18 cellular contexts compared by ENCODE assay signal in the genomic region with DNA sequence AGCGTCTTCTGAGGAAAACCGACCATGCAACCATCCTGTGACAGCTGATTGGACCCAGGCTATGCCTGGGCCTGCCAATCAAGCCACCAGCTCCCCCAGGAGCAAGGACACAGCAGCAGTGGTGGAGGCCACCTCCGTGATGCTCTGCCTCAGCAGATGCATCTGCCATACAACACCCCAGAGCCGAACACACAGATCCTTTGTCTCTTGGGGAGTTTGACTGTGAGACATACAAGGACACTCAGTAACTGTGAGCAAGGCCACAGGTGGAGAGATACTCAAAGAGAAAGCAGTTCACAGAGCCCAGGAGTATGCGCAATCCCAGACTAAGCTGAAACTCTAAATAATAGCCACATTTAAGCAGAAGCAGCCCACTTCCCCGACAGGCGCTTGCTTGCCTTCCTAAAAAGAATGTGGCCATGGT. TPM values are rescaled to one million over a fixed set of nuclear protein-coding genes. Genes with fewer than 3 reads are reported as not detected.
DNase-seq lines count a peak whose midpoint lies in the region; ATAC-seq, FAIRE-seq and TF ChIP-seq lines count a peak whose summit lies in the region.
"Had no signal": no experiment of that assay in that cellular context is flagged by ENCODE, and none has a peak within 500 bp of the region (broad histone marks: within the 10 kb centered on the region; RNA-seq: fewer than 3 reads in every experiment).

No MANE protein-coding gene starts in this region.

- no peak overlapping the region for H2AK5ac ChIP-seq in H9 (ENCODE audit: insufficient read length, low read length)

- H3K18ac ChIP-seq in H9 (ENCODE audit: insufficient read length, low read depth, low read length), result no peak overlapping the region

- H4K20me1 ChIP-seq in K562 (replicated peaks; ENCODE audit: control insufficient read depth, insufficient read depth, low read length) (no peaks in the 10 kb centered on the region), H9 (ENCODE audit: control insufficient read depth, insufficient read depth, insufficient read length) (no peaks in the 10 kb centered on the region)

- H3K56ac ChIP-seq in H9 (ENCODE audit: insufficient read length, low read depth, low read length), result no peak overlapping the region

- in situ Hi-C loops in K562 (cut with MboI), result no loop called here

- no peaks in the 10 kb centered on the region for H3K79me1 ChIP-seq in H9 (ENCODE audit: insufficient read depth, low read depth, low read length, poor library complexity, severe bottlenecking)

- WGBS in K562 (ENCODE audit: insufficient coverage, low coverage, missing lambda C conversion rate), result 46% methylated on average over 7 of the region's 7 CpGs
- no CpG with 5 or more reads among the region's 7 CpGs for WGBS in H9 (ENCODE audit: extremely low coverage, insufficient read length, low lambda C conversion rate)

- H3K4ac ChIP-seq in H9 (ENCODE audit: low read depth, low read length), result no peak overlapping the region

- no peak overlapping the region for H3K14ac ChIP-seq in H9 (ENCODE audit: insufficient read depth, low read length)

- no peak overlapping the region for H2BK12ac ChIP-seq in H9 (ENCODE audit: insufficient read length, low read depth, low read length)

- H3K27me3 ChIP-seq in K562 (ENCODE audit: control insufficient read depth in 2 of 2, insufficient read depth in 2 of 2, low read length in 2 of 2), result no peaks in the 10 kb centered on the region
- no peaks in the 10 kb centered on the region; the same call in 1 of the 2 replicates for H3K27me3 ChIP-seq in H9 (ENCODE audit: insufficient read depth, low read length)
- H3K27me3 ChIP-seq in right atrium auricular region, result no peaks in the 10 kb centered on the region

- CTCF ChIA-PET in HEK293T (lab: Yijun Ruan, JAX), result no interaction called here
- CTCF ChIA-PET in K562 (lab: Yijun Ruan, JAX; ENCODE audit: low intra/inter-chr PET ratio), result no interaction called here

- H3K4me1 ChIP-seq in K562 (replicated peaks in 1 of 2; ENCODE audit: control insufficient read depth in 2 of 2, insufficient read depth in 2 of 2, low read length in 2 of 2), result peaks cover 0 to 3% of the 10 kb centered on the region in 2 experiments; a peak in 2 of 5 replicates
- no peaks in the 10 kb centered on the region for H3K4me1 ChIP-seq in H9 (ENCODE audit: insufficient read depth, low read length)
- H3K4me1 ChIP-seq in right atrium auricular region, result no peaks in the 10 kb centered on the region

- H3K4me3 ChIP-seq in K562, result no peak overlapping the region
- H3K4me3 ChIP-seq in right atrium auricular region, result no peak overlapping the region

- no peak overlapping the region for H2BK20ac ChIP-seq in H9 (ENCODE audit: low read depth, low read length, poor library complexity, severe bottlenecking)

- H3K9me3 ChIP-seq in K562 (replicated peaks; ENCODE audit: control insufficient read depth, insufficient read depth, low read depth, low read length) (no peaks in the 10 kb centered on the region), H9 (ENCODE audit: control insufficient read depth, low read depth, low read length) (no peaks in the 10 kb centered on the region), right atrium auricular region (no peaks in the 10 kb centered on the region)

- TF ChIP-seq EP300 in K562 (IDR thresholded peaks at IDR 0.05; ENCODE audit: low read length), result no peak

- H3K79me2 ChIP-seq in K562 (ENCODE audit: control insufficient read depth, insufficient read depth, low read length) (no peaks in the 10 kb centered on the region), H9 (ENCODE audit: insufficient read depth, low read length) (no peaks in the 10 kb centered on the region)

- H4K5ac ChIP-seq in H9 (ENCODE audit: insufficient read length, low read depth, low read length), result no peak overlapping the region

- H3K9me1 ChIP-seq in K562 (ENCODE audit: control insufficient read depth, insufficient read depth, low read length), result no peaks in the 10 kb centered on the region

- no peak overlapping the region for H2BK15ac ChIP-seq in H9 (ENCODE audit: low read depth, low read length)

- H3K36me3 ChIP-seq in K562 (ENCODE audit: control insufficient read depth, insufficient read depth, low read length) (no peaks in the 10 kb centered on the region), right atrium auricular region (no peaks in the 10 kb centered on the region)

- H3K4me2 ChIP-seq in K562 (ENCODE audit: insufficient read depth, low read length), result no peak overlapping the region
- no peak overlapping the region for H3K4me2 ChIP-seq in H9 (ENCODE audit: insufficient read depth, insufficient read length, low read length)

- no peak overlapping the region for H3K4me3 Mint-ChIP-seq in stimulated activated memory B cell treated with anti-CD40 and anti-IgM and Interleukin-4, amounts not matched to agents 10 μg/mL and 1 μg/mL and 100 μg/mL, for 72 hours
- no peak overlapping the region for H3K4me3 Mint-ChIP-seq in H9
- H3K4me3 Mint-ChIP-seq: CD4-positive, alpha-beta T cell; IgD-negative memory B cell had no signal

- no peak overlapping the region for H3K27ac ChIP-seq in K562 (ENCODE audit: extremely low read depth, low read depth, low read length)
- H3K27ac ChIP-seq in H9 (ENCODE audit: insufficient read length, low read depth, low read length), result no peak overlapping the region
- no peak overlapping the region for H3K27ac ChIP-seq in right atrium auricular region

- no peaks in the 10 kb centered on the region for H3K36me3 Mint-ChIP-seq in stimulated activated memory B cell treated with anti-CD40 and anti-IgM and Interleukin-4, amounts not matched to agents 10 μg/mL and 1 μg/mL and 100 μg/mL, for 72 hours
- H3K36me3 Mint-ChIP-seq in H9 (ENCODE audit: insufficient read depth in 1 of 3, low read depth in 3 of 3), result no peaks in the 10 kb centered on the region
- H3K36me3 Mint-ChIP-seq: IgD-negative memory B cell had no signal

- H4K91ac ChIP-seq in H9 (ENCODE audit: insufficient read length, low read depth, low read length), result no peak overlapping the region

- TF ChIP-seq CTCF in K562 (IDR thresholded peaks at IDR 0.05 in 2 of 3, conservative IDR thresholded peaks at IDR 0.05 in 1 of 3; ENCODE audit: insufficient read depth in 2 of 3, low read depth in 1 of 3, low read length in 3 of 3) (no peak), H9 (conservative IDR thresholded peaks at IDR 0.05) (no peak), right atrium auricular region (IDR thresholded peaks at IDR 0.05) (no peak)

- POLR2A ChIA-PET in HEK293T (lab: Yijun Ruan, JAX), result no interaction called here
- POLR2A ChIA-PET in K562 (lab: Yijun Ruan, JAX), result interaction anchor here (0.5 kb wide), 1 partner anchor 28 kb away, joined by 3 read pairs; no protein-coding TSS in a partner anchor

- FAIRE-seq in GM12891 (lab: Jason Lieb, UNC) (peak; percentile 16), K562 (lab: Jason Lieb, UNC) (no peak)
- FAIRE-seq: G401.6, H54 had no signal

- H3K23ac ChIP-seq in H9 (ENCODE audit: insufficient read length, low read depth, low read length), result no peak overlapping the region

- H3K9ac ChIP-seq in K562 (ENCODE audit: insufficient read depth in 1 of 2, low read depth in 2 of 2, low read length in 2 of 2) (no peak overlapping the region), H9 (ENCODE audit: extremely low read depth, insufficient read length, low read length) (no peak overlapping the region)

- no peak overlapping the region for H4K8ac ChIP-seq in H9 (replicated peaks; ENCODE audit: insufficient read length, low read depth, low read length)

- no TSS peak for BruUV-seq in K562 (replicated peaks; lab: Mats Ljungman, UMichigan)

- H2BK5ac ChIP-seq in H9 (ENCODE audit: insufficient read length, low read length), result no peak overlapping the region

- TF ChIP-seq POLR2A in GM12891 (IDR thresholded peaks at IDR 0.05; ENCODE audit: low read depth, low read length), result no peak
- TF ChIP-seq POLR2A in K562 (conservative IDR thresholded peaks at IDR 0.05), result no peak

- no peak overlapping the region for H2BK120ac ChIP-seq in H9 (ENCODE audit: low read depth, low read length, poor library complexity, severe bottlenecking)

- peak overlapping the region; percentile 65 for H3K27ac Mint-ChIP-seq in stimulated activated memory B cell treated with anti-CD40 and anti-IgM and Interleukin-4, amounts not matched to agents 10 μg/mL and 1 μg/mL and 100 μg/mL, for 72 hours
- H3K27ac Mint-ChIP-seq in H9, result no peak overlapping the region
- H3K27ac Mint-ChIP-seq: CD4-positive, alpha-beta T cell; IgD-negative memory B cell had no signal

- no peaks in the 10 kb centered on the region for H3K23me2 ChIP-seq in H9 (ENCODE audit: insufficient read length, low read depth, low read length, poor library complexity, severe bottlenecking)

- DNase-seq in GM12891 (ENCODE audit: insufficient read length, low spot score) (no peak), HEK293T (ENCODE audit: extremely low spot score) (no peak), K562 (ENCODE audit: extremely low read depth in 1 of 4, low spot score in 3 of 4) (no peak), H9 (no peak), NCI-H2029 treated with DMSO at 0.1 percent for 48 hours (lab: John Stamatoyannopoulos, UW) (no peak), right atrium auricular region (ENCODE audit: low spot score) (no peak)
- DNase-seq: ACHN; CD4-positive, alpha-beta T cell; DND-41; NCI-H187; NCI-H2171; NCI-H446 treated with DMSO at 0.1 percent for 48 hours; PC-3; T-helper 1 cell had no signal

- H3T11ph ChIP-seq in H9 (ENCODE audit: low read length), result no peak overlapping the region

- intact Hi-C loops in K562 (cut with micrococcal nuclease), result no loop called here

- H2AFZ ChIP-seq in K562 (ENCODE audit: low read depth, low read length), result no peak overlapping the region
- no peak overlapping the region for H2AFZ ChIP-seq in H9 (ENCODE audit: low read length)

- H3K27me3 Mint-ChIP-seq in stimulated activated memory B cell treated with anti-CD40 and anti-IgM and Interleukin-4, amounts not matched to agents 10 μg/mL and 1 μg/mL and 100 μg/mL, for 72 hours, result no peaks in the 10 kb centered on the region
- H3K27me3 Mint-ChIP-seq in H9 (ENCODE audit: low read depth), result no peaks in the 10 kb centered on the region
- H3K27me3 Mint-ChIP-seq: CD4-positive, alpha-beta T cell; IgD-negative memory B cell had no signal

- no peak; the same call in 2 of the 3 replicates for ATAC-seq in K562
- ATAC-seq in stimulated activated memory B cell treated with anti-CD40 and anti-IgM and Interleukin-4, amounts not matched to agents 10 μg/mL and 1 μg/mL and 100 μg/mL, for 72 hours, result no peak
- ATAC-seq: PC-3 had no signal

- H3K9me3 Mint-ChIP-seq in stimulated activated memory B cell treated with anti-CD40 and anti-IgM and Interleukin-4, amounts not matched to agents 10 μg/mL and 1 μg/mL and 100 μg/mL, for 72 hours, result no peaks in the 10 kb centered on the region
- no peaks in the 10 kb centered on the region for H3K9me3 Mint-ChIP-seq in H9
- H3K9me3 Mint-ChIP-seq: CD4-positive, alpha-beta T cell; IgD-negative memory B cell had no signal

- H3K4me1 Mint-ChIP-seq in stimulated activated memory B cell treated with anti-CD40 and anti-IgM and Interleukin-4, amounts not matched to agents 10 μg/mL and 1 μg/mL and 100 μg/mL, for 72 hours, result peaks cover 11% of the 10 kb centered on the region
- H3K4me1 Mint-ChIP-seq in H9, result peaks cover 3 to 7% of the 10 kb centered on the region in 2 experiments

- TF ChIP-seq RAD21 in K562 (CRISPR knock-in tag; conservative IDR thresholded peaks at IDR 0.05 in 1 of 2, IDR thresholded peaks at IDR 0.05 in 1 of 2), result no peak

RNA-seq across cellular contexts. Expression of gene CNIH1, which starts 10.0 kb away (rescaled TPM):
- polyA plus RNA-seq in GM12891 (2012; ENCODE audit: low read depth, missing spikeins), result 68.4 TPM
- 42.7 and 50.6 TPM in 2 replicates for total RNA-seq in K562 (2011; cell fraction: chromatin; rRNA removed; ENCODE audit: low replicate concordance)
- 53.0 and 54.3 TPM in 2 replicates for total RNA-seq in K562 (2011; cell fraction: nucleolus; rRNA removed)
- total RNA-seq in K562 (2011; cell fraction: nucleoplasm; rRNA removed), result 45.3 and 55.3 TPM in 2 replicates
- 13.9 and 23.0 TPM in 2 replicates for total RNA-seq in K562 (2014; rRNA removed)
- total RNA-seq in K562 (2014; rRNA removed; fragmentation: Illumina TruSeq; extraction: Trizol), result 66.7 and 76.5 TPM in 2 replicates
- 46.6 and 56.9 TPM in 2 replicates for total RNA-seq in K562 (2015; rRNA removed; fragmentation: Illumina TruSeq; extraction: Trizol)
- 71.3 and 79.6 TPM in 2 replicates for total RNA-seq in K562 (2021)
- polyA plus RNA-seq in K562 (2011; rRNA removed), result 182 and 185 TPM in 2 replicates
- 197 and 314 TPM in 2 replicates for polyA plus RNA-seq in K562 (2011; cell fraction: cytosol; rRNA removed)
- polyA plus RNA-seq in K562 (2011; cell fraction: nucleus; rRNA removed), result 34.6 and 48.0 TPM in 2 replicates
- 80.5 and 159 TPM in 2 replicates for polyA plus RNA-seq in K562 (2012)
- 116 and 120 TPM in 2 replicates for polyA plus RNA-seq in K562 (2014; fragmentation: Illumina TruSeq; extraction: Trizol)
- polyA plus RNA-seq in K562 (2014; fragmentation: Nextera tagmentation; extraction: Ambion mirVana), result 100 to 1,000 TPM; 253 to 283 TPM
- polyA plus RNA-seq in K562 (2014; rRNA removed), result 77.3 and 95.9 TPM in 2 replicates
- polyA minus RNA-seq in K562 (2011; rRNA and poly(A)+ RNA removed), result 110 and 122 TPM in 2 replicates
- polyA minus RNA-seq in K562 (2011; cell fraction: cytosol; rRNA and poly(A)+ RNA removed), result 79.5 and 84.4 TPM in 2 replicates
- polyA minus RNA-seq in K562 (2011; cell fraction: nucleus; rRNA and poly(A)+ RNA removed), result 8.8 and 17.8 TPM in 2 replicates
- 99.3 and 108 TPM in 2 replicates for total RNA-seq in H9 (2021)
- 100 to 1,000 TPM; 132 to 134 TPM for total RNA-seq in right atrium auricular region

RNA-seq across cellular contexts. Expression of gene GMFB, which starts 37.6 kb away (rescaled TPM):
- polyA plus RNA-seq in GM12891 (2012; ENCODE audit: low read depth, missing spikeins), result 22.6 TPM
- 4.6 and 11.4 TPM in 2 replicates for total RNA-seq in K562 (2011; cell fraction: chromatin; rRNA removed; ENCODE audit: low replicate concordance)
- total RNA-seq in K562 (2011; cell fraction: nucleolus; rRNA removed), result 5.7 TPM in 2 replicates
- total RNA-seq in K562 (2011; cell fraction: nucleoplasm; rRNA removed), result 10.6 and 17.6 TPM in 2 replicates
- total RNA-seq in K562 (2014; rRNA removed) (13.1 and 15.1 TPM in 2 replicates), K562 (2014; rRNA removed; fragmentation: Illumina TruSeq; extraction: Trizol) (31.6 and 34.7 TPM in 2 replicates), K562 (2015; rRNA removed; fragmentation: Illumina TruSeq; extraction: Trizol) (27.7 and 31.7 TPM in 2 replicates), K562 (2021) (22.1 and 22.7 TPM in 2 replicates), H9 (2021) (71.0 and 79.2 TPM in 2 replicates), right atrium auricular region (10 to 100 TPM; 28.0 to 29.4 TPM)
- polyA plus RNA-seq in K562 (2011; rRNA removed) (9.9 and 15.1 TPM in 2 replicates), K562 (2014; fragmentation: Illumina TruSeq; extraction: Trizol) (20.4 and 21.2 TPM in 2 replicates), K562 (2014; fragmentation: Nextera tagmentation; extraction: Ambion mirVana) (10 to 100 TPM; 20.1 to 20.5 TPM), K562 (2014; rRNA removed) (13.2 and 14.0 TPM in 2 replicates)
- polyA plus RNA-seq in K562 (2011; cell fraction: cytosol; rRNA removed), result 1.0 and 4.3 TPM in 2 replicates
- polyA plus RNA-seq in K562 (2011; cell fraction: nucleus; rRNA removed), result 4.2 and 8.2 TPM in 2 replicates
- 14.3 and 14.9 TPM in 2 replicates for polyA plus RNA-seq in K562 (2012)
- polyA minus RNA-seq in K562 (2011; rRNA and poly(A)+ RNA removed), result 13.9 and 16.4 TPM in 2 replicates
- polyA minus RNA-seq in K562 (2011; cell fraction: cytosol; rRNA and poly(A)+ RNA removed), result 2.9 and 4.7 TPM in 2 replicates
- 8.8 and 13.8 TPM in 2 replicates for polyA minus RNA-seq in K562 (2011; cell fraction: nucleus; rRNA and poly(A)+ RNA removed)

RNA-seq across cellular contexts. Expression of gene CDKN3, which starts 54.4 kb away (rescaled TPM):
- 60.9 TPM for polyA plus RNA-seq in GM12891 (2012; ENCODE audit: low read depth, missing spikeins)
- 4.6 and 10.9 TPM in 2 replicates for total RNA-seq in K562 (2011; cell fraction: chromatin; rRNA removed; ENCODE audit: low replicate concordance)
- 5.8 and 6.7 TPM in 2 replicates for total RNA-seq in K562 (2011; cell fraction: nucleolus; rRNA removed)
- 12.1 and 17.2 TPM in 2 replicates for total RNA-seq in K562 (2011; cell fraction: nucleoplasm; rRNA removed)
- total RNA-seq in K562 (2014; rRNA removed), result 41.5 and 46.3 TPM in 2 replicates
- total RNA-seq in K562 (2014; rRNA removed; fragmentation: Illumina TruSeq; extraction: Trizol), result 60.4 and 62.4 TPM in 2 replicates
- total RNA-seq in K562 (2015; rRNA removed; fragmentation: Illumina TruSeq; extraction: Trizol), result 58.3 and 62.4 TPM in 2 replicates
- total RNA-seq in K562 (2021), result 41.3 and 46.5 TPM in 2 replicates
- polyA plus RNA-seq in K562 (2011; rRNA removed), result 75.1 and 98.8 TPM in 2 replicates
- polyA plus RNA-seq in K562 (2011; cell fraction: cytosol; rRNA removed), result 37.8 and 54.2 TPM in 2 replicates
- polyA plus RNA-seq in K562 (2011; cell fraction: nucleus; rRNA removed), result 18.3 and 23.5 TPM in 2 replicates
- 53.0 and 71.2 TPM in 2 replicates for polyA plus RNA-seq in K562 (2012)
- 68.8 and 83.6 TPM in 2 replicates for polyA plus RNA-seq in K562 (2014; fragmentation: Illumina TruSeq; extraction: Trizol)
- 100 to 1,000 TPM; 127 to 128 TPM for polyA plus RNA-seq in K562 (2014; fragmentation: Nextera tagmentation; extraction: Ambion mirVana)
- polyA plus RNA-seq in K562 (2014; rRNA removed), result 70.7 and 78.2 TPM in 2 replicates
- 38.3 and 42.7 TPM in 2 replicates for polyA minus RNA-seq in K562 (2011; rRNA and poly(A)+ RNA removed)
- 8.2 and 11.2 TPM in 2 replicates for polyA minus RNA-seq in K562 (2011; cell fraction: cytosol; rRNA and poly(A)+ RNA removed)
- polyA minus RNA-seq in K562 (2011; cell fraction: nucleus; rRNA and poly(A)+ RNA removed), result 5.1 and 11.2 TPM in 2 replicates
- total RNA-seq in H9 (2021), result 45.9 and 50.0 TPM in 2 replicates
- total RNA-seq in right atrium auricular region, result 10 to 100 TPM in 1 of 2 donors, 1 to 10 TPM in 1; 3.6 to 11.1 TPM
- polyA plus RNA-seq: IgD-negative memory B cell had no signal

RNA-seq across cellular contexts. Expression of gene CGRRF1, which starts 58.5 kb away (rescaled TPM):
- polyA plus RNA-seq in GM12891 (2012; ENCODE audit: low read depth, missing spikeins), result 13.9 TPM
- 3.1 and 7.7 TPM in 2 replicates for total RNA-seq in K562 (2011; cell fraction: chromatin; rRNA removed; ENCODE audit: low replicate concordance)
- 2.0 and 3.3 TPM in 2 replicates for total RNA-seq in K562 (2011; cell fraction: nucleolus; rRNA removed)
- total RNA-seq in K562 (2011; cell fraction: nucleoplasm; rRNA removed), result 4.2 and 7.3 TPM in 2 replicates
- total RNA-seq in K562 (2014; rRNA removed) (1.9 and 3.0 TPM in 2 replicates), K562 (2014; rRNA removed; fragmentation: Illumina TruSeq; extraction: Trizol) (4.7 and 4.8 TPM in 2 replicates), K562 (2015; rRNA removed; fragmentation: Illumina TruSeq; extraction: Trizol) (3.3 and 3.7 TPM in 2 replicates), K562 (2021) (4.6 and 7.6 TPM in 2 replicates), H9 (2021) (19.1 and 23.5 TPM in 2 replicates), right atrium auricular region (10 to 100 TPM; 12.4 to 17.4 TPM)
- polyA plus RNA-seq in K562 (2011; rRNA removed) (4.3 and 7.1 TPM in 2 replicates), K562 (2014; fragmentation: Illumina TruSeq; extraction: Trizol) (2.4 and 3.5 TPM in 2 replicates), K562 (2014; fragmentation: Nextera tagmentation; extraction: Ambion mirVana) (10 to 100 TPM; 13.5 to 15.8 TPM), K562 (2014; rRNA removed) (2.3 and 2.8 TPM in 2 replicates)
- 0.64 and 1.1 TPM in 2 replicates for polyA plus RNA-seq in K562 (2011; cell fraction: cytosol; rRNA removed)
- 1.6 and 2.0 TPM in 2 replicates for polyA plus RNA-seq in K562 (2011; cell fraction: nucleus; rRNA removed)
- 6.2 and 6.8 TPM in 2 replicates for polyA plus RNA-seq in K562 (2012)
- polyA minus RNA-seq in K562 (2011; rRNA and poly(A)+ RNA removed), result 2.2 and 5.4 TPM in 2 replicates
- 1.2 TPM in 1 of 2 replicates, not detected in the other for polyA minus RNA-seq in K562 (2011; cell fraction: cytosol; rRNA and poly(A)+ RNA removed)
- polyA minus RNA-seq in K562 (2011; cell fraction: nucleus; rRNA and poly(A)+ RNA removed), result 1.3 and 1.6 TPM in 2 replicates
